In the genomic region with DNA sequence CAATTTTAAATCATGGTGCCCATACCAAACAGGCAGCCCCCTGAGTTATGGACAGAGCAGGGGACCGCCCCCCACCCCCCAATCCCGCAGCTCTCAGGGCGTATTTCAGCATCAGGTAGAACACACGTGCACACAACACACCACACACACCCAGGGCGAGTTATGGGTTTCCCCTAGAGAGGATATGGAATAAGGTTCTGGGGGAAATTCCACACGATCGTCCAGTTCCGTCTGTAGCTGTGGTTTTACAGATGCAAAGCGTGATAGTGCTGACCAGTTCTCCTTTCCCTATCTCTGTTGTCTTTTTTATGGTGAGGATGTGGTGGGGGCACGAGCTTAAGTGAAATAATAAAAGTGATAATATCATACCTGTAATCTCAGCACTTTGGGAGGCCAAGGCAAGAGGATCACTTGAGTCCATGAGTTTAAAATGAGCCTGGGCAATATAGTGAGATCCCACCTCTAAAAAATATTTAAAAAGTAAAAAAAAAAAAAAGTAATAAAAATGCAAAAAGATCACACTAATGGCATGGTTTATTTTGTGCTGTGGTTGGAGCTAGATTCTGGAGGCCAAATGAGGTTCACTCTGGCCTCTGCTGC, we compare ENCODE assay signal across 8 cellular contexts. TPM values are rescaled to one million over a fixed set of nuclear protein-coding genes. Genes with fewer than 3 reads are reported as not detected.
A peak's percentile ranks its signal among the peaks of the same experiment; 100 is the strongest.
DNase-seq lines count a peak whose midpoint lies in the region; ATAC-seq and TF ChIP-seq lines count a peak whose summit lies in the region.

No MANE protein-coding gene starts in this region.

- H3F3A ChIP-seq in DOHH2 (ENCODE audit: control insufficient read depth, insufficient read depth) (peaks cover 29% of the 10 kb centered on the region), GM23338 (replicated peaks; ENCODE audit: low read depth) (no peaks in the 10 kb centered on the region)

- no peaks in the 10 kb centered on the region for H4K20me1 ChIP-seq in DOHH2 (ENCODE audit: control insufficient read depth, insufficient read depth, low read depth, low read length)
- no peaks in the 10 kb centered on the region for H4K20me1 ChIP-seq in GM23338 (replicated peaks; ENCODE audit: insufficient read depth)

- H2AFZ ChIP-seq in GM23338, result no peak overlapping the region

- TF ChIP-seq CTCF in DOHH2 (IDR thresholded peaks at IDR 0.05; ENCODE audit: low read depth, low read length, poor library complexity, severe bottlenecking) (no peak), GM23338 (conservative IDR thresholded peaks at IDR 0.05; ENCODE audit: low read depth in 2 of 2) (no peak)

- H3K36me3 ChIP-seq in DOHH2 (ENCODE audit: control insufficient read depth, low read length) (no peaks in the 10 kb centered on the region; the same call in 1 of the 2 replicates), GM23338 (ENCODE audit: insufficient read depth) (no peaks in the 10 kb centered on the region)

- no peaks in the 10 kb centered on the region for H3K9me3 ChIP-seq in DOHH2 (ENCODE audit: control insufficient read depth, insufficient read depth, low read length)

- peaks cover 24% of the 10 kb centered on the region for H3K79me2 ChIP-seq in DOHH2 (ENCODE audit: control insufficient read depth, low read length)
- H3K79me2 ChIP-seq in GM23338 (replicated peaks; ENCODE audit: insufficient read depth), result peaks cover 6% of the 10 kb centered on the region; the same call in 1 of the 2 replicates

- H3K4me1 Mint-ChIP-seq in immature natural killer cell (peaks cover 49 to 71% of the 10 kb centered on the region in 2 donors), GM23338 (peaks cover 41% of the 10 kb centered on the region)

- peak overlapping the region; percentile 47 to 66 (median 60) for H3K4me3 Mint-ChIP-seq in immature natural killer cell
- H3K4me3 Mint-ChIP-seq in GM23338, result no peak overlapping the region

- peak; percentile 28 for DNase-seq in NAMALWA (ENCODE audit: low spot score)
- peak; percentile 37 to 63 (median 51) for DNase-seq in immature natural killer cell
- no peak for DNase-seq in SIG-M5 (lab: John Stamatoyannopoulos, UW)
- no peak for DNase-seq in stimulated activated naive CD4-positive, alpha-beta T cell treated with Interleukin-2 at 50 U/mL for 16 hours (lab: John Stamatoyannopoulos, UW)
- no peak for DNase-seq in activated T-cell treated with anti-CD3 and anti-CD28 coated beads, Interleukin-2, amount 50 U/mL, for 48 hours
- DNase-seq in GM23338 (ENCODE audit: low spot score), result no peak

- ATAC-seq in GM19467 (IDR thresholded peaks at IDR 0.05; ENCODE audit: unreplicated experiment) (peak; percentile 41), GM23338 (no peak)

- H3K27ac Mint-ChIP-seq in immature natural killer cell, result peak overlapping the region; percentile 43 to 97 (median 82)
- no peak overlapping the region; the same call in 1 of the 2 replicates for H3K27ac Mint-ChIP-seq in GM23338

- no peaks in the 10 kb centered on the region for H3K27me3 ChIP-seq in DOHH2 (ENCODE audit: control insufficient read depth, low read length)
- H3K27me3 ChIP-seq in GM23338 (ENCODE audit: insufficient read depth), result no peaks in the 10 kb centered on the region

- H3K4me2 ChIP-seq in DOHH2 (ENCODE audit: low read length) (peak overlapping the region; percentile 84), GM23338 (no peak overlapping the region)

- peaks cover 0 to 3% (median 0%) of the 10 kb centered on the region in 3 donors for H3K36me3 Mint-ChIP-seq in immature natural killer cell
- no peaks in the 10 kb centered on the region for H3K36me3 Mint-ChIP-seq in GM23338 (ENCODE audit: low read depth)

- H3K9me2 ChIP-seq in DOHH2 (replicated peaks; ENCODE audit: control insufficient read depth, low read length), result no peaks in the 10 kb centered on the region
- no peaks in the 10 kb centered on the region for H3K9me2 ChIP-seq in GM23338 (ENCODE audit: insufficient read depth)

- H3K4me3 ChIP-seq in DOHH2 (ENCODE audit: low read length) (peak overlapping the region; percentile 79), GM23338 (no peak overlapping the region)

- H3K27ac ChIP-seq in DOHH2 (ENCODE audit: low read depth, low read length), result peak overlapping the region; percentile 93
- no peak overlapping the region for H3K27ac ChIP-seq in GM23338 (ENCODE audit: low read depth)

- peaks cover 0 to 12% (median 8%) of the 10 kb centered on the region in 3 donors for H3K27me3 Mint-ChIP-seq in immature natural killer cell (ENCODE audit: low read depth in 3 of 3)
- peaks cover 15% of the 10 kb centered on the region for H3K27me3 Mint-ChIP-seq in GM23338 (ENCODE audit: insufficient read depth, low read depth, poor library complexity)

- H3K4me1 ChIP-seq in DOHH2 (ENCODE audit: control insufficient read depth, low read length) (peaks cover 91% of the 10 kb centered on the region), GM23338 (ENCODE audit: insufficient read depth) (peaks cover 28% of the 10 kb centered on the region)

- H3K9me3 Mint-ChIP-seq in immature natural killer cell, result no peaks in the 10 kb centered on the region
- H3K9me3 Mint-ChIP-seq in GM23338, result no peaks in the 10 kb centered on the region

TF ChIP-seq in GM23338, 12 proteins besides CTCF, POLR2A, EP300 and RAD21 (continues in another document):
- TF ChIP-seq ETS1 (IDR thresholded peaks at IDR 0.05) (no peak), JUNB (IDR thresholded peaks at IDR 0.05; ENCODE audit: unreplicated experiment) (no peak), EZH2 (IDR thresholded peaks at IDR 0.05; ENCODE audit: low read depth, unreplicated experiment) (no peak), STAT1 (IDR thresholded peaks at IDR 0.05; ENCODE audit: unreplicated experiment) (no peak), ZNF114 (CRISPR knock-in tag; IDR thresholded peaks at IDR 0.05) (no peak), EZH2phosphoT487 (IDR thresholded peaks at IDR 0.05; ENCODE audit: unreplicated experiment) (no peak), ZNF331 (CRISPR knock-in tag; IDR thresholded peaks at IDR 0.05; ENCODE audit: low read depth) (no peak), CREB1 (CRISPR knock-in tag; IDR thresholded peaks at IDR 0.05; ENCODE audit: low read depth) (no peak), POLR2AphosphoS5 (IDR thresholded peaks at IDR 0.05; ENCODE audit: low read depth) (no peak)
- TF ChIP-seq, protein P1, sequence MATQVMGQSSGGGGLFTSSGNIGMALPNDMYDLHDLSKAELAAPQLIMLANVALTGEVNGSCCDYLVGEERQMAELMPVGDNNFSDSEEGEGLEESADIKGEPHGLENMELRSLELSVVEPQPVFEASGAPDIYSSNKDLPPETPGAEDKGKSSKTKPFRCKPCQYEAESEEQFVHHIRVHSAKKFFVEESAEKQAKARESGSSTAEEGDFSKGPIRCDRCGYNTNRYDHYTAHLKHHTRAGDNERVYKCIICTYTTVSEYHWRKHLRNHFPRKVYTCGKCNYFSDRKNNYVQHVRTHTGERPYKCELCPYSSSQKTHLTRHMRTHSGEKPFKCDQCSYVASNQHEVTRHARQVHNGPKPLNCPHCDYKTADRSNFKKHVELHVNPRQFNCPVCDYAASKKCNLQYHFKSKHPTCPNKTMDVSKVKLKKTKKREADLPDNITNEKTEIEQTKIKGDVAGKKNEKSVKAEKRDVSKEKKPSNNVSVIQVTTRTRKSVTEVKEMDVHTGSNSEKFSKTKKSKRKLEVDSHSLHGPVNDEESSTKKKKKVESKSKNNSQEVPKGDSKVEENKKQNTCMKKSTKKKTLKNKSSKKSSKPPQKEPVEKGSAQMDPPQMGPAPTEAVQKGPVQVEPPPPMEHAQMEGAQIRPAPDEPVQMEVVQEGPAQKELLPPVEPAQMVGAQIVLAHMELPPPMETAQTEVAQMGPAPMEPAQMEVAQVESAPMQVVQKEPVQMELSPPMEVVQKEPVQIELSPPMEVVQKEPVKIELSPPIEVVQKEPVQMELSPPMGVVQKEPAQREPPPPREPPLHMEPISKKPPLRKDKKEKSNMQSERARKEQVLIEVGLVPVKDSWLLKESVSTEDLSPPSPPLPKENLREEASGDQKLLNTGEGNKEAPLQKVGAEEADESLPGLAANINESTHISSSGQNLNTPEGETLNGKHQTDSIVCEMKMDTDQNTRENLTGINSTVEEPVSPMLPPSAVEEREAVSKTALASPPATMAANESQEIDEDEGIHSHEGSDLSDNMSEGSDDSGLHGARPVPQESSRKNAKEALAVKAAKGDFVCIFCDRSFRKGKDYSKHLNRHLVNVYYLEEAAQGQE (IDR thresholded peaks at IDR 0.05; ENCODE audit: unreplicated experiment), result no peak

RNA-seq across cellular contexts. Expression of gene C2CD2, which starts 25.1 kb away (rescaled TPM):
- polyA plus RNA-seq in immature natural killer cell, result 1 to 10 TPM in 2 of 3 donors, not detected in 1; 2.1 TPM
- total RNA-seq in GM23338 (2014; rRNA removed; shearing (Covaris generic)), result 12.7 and 16.2 TPM in 2 replicates
- 3.1 and 4.5 TPM in 2 replicates for polyA plus RNA-seq in GM23338 (2016; fragmentation: Nextera tagmentation; extraction: Ambion mirVana)

RNA-seq across cellular contexts. Expression of gene PRDM15, which starts 49.6 kb away (rescaled TPM):
- polyA plus RNA-seq in immature natural killer cell (1 to 10 TPM in 2 of 3 donors, not detected in 1; 1.3 to 3.5 TPM), GM23338 (2016; fragmentation: Nextera tagmentation; extraction: Ambion mirVana) (3.0 and 3.1 TPM in 2 replicates)
- total RNA-seq in GM23338 (2014; rRNA removed; shearing (Covaris generic)), result 8.2 and 10.6 TPM in 2 replicates

Comparison
In these comparisons a context has a peak if more than half of its experiments do, and no peak if none do; other contexts are left out.
1. DNase-seq: peak in NAMALWA (single experiment) and immature natural killer cell (3 of 3); none in SIG-M5 (single experiment), stimulated activated naive CD4-positive, alpha-beta T cell treated with Interleukin-2 at 50 U/mL for 16 hours (single experiment), activated T-cell treated with anti-CD3 and anti-CD28 coated beads, Interleukin-2, amount 50 U/mL, for 48 hours (0 of 2) and GM23338 (single experiment).